17 cellular contexts compared by ENCODE assay signal in genomic region chr4:71240094-71240493, GRCh38.
DNase-seq lines count a peak whose midpoint lies in the region; ATAC-seq, FAIRE-seq and TF ChIP-seq lines count a peak whose summit lies in the region.
"Had no signal": no experiment of that assay in that cellular context is flagged by ENCODE, and none has a peak within 500 bp of the region (broad histone marks: within the 10 kb centered on the region; RNA-seq: fewer than 3 reads in every experiment).

No MANE protein-coding gene starts in this region.

- no peaks in the 10 kb centered on the region for H3K27me3 ChIP-seq in body of pancreas
- no peaks in the 10 kb centered on the region for H3K27me3 ChIP-seq in left lung
- H3K27me3 ChIP-seq in small intestine (ENCODE audit: control insufficient read depth in 2 of 2, insufficient read depth in 2 of 2, low read length in 2 of 2) = no peaks in the 10 kb centered on the region
- H3K27me3 ChIP-seq in transverse colon = no peaks in the 10 kb centered on the region

- TF ChIP-seq CTCF in body of pancreas (IDR thresholded peaks at IDR 0.05) (no peak), left lung (IDR thresholded peaks at IDR 0.05) (no peak), transverse colon (IDR thresholded peaks at IDR 0.05) (no peak)

- 80 to 85% methylated on average over 1 of the region's 1 CpG for WGBS in body of pancreas, 2 donors
- 73 to 89% (median 75%) methylated on average over 1 of the region's 1 CpG for WGBS in small intestine, 3 donors
- WGBS in transverse colon (ENCODE audit: low coverage in 1 of 2), 2 donors = 86 to 94% methylated on average over 1 of the region's 1 CpG

- in situ Hi-C loops in ACHN (cut with HindIII; ENCODE audit: low pct_ligation_motif_present, low pct_unique_long_range_greater_than_20kb, low sequenced_read_pairs) = no loop called here
- in situ Hi-C loops in transverse colon (cut with MboI; ENCODE audit: low pct_ligation_motif_present in 1 of 4, low pct_unique_long_range_greater_than_20kb in 1 of 4, low sequenced_read_pairs in 3 of 4) = loop anchor here in 3 of 4 donors (25.0 kb wide), 1 partner anchor 472 kb away; no protein-coding TSS in a partner anchor

- H3K4me1 ChIP-seq in body of pancreas (peaks cover 26% of the 10 kb centered on the region), left lung (peaks cover 0 to 8% of the 10 kb centered on the region in 2 donors), small intestine (ENCODE audit: control insufficient read depth in 2 of 2, insufficient read depth in 1 of 2, low read depth in 1 of 2, low read length in 1 of 2) (peaks cover 2 to 6% of the 10 kb centered on the region in 2 donors), transverse colon (peaks cover 0 to 19% (median 0%) of the 10 kb centered on the region in 4 donors)

- H3K36me3 ChIP-seq in body of pancreas (replicated peaks in 1 of 2; ENCODE audit: insufficient read depth in 1 of 2, low read depth in 2 of 2) = no peaks in the 10 kb centered on the region
- H3K36me3 ChIP-seq in left lung = no peaks in the 10 kb centered on the region
- H3K36me3 ChIP-seq in small intestine (ENCODE audit: control insufficient read depth in 2 of 2, insufficient read depth in 2 of 2, low read length in 2 of 2) = peaks cover 2% of the 10 kb centered on the region in 2 donors
- H3K36me3 ChIP-seq in transverse colon = no peaks in the 10 kb centered on the region

- TF ChIP-seq POLR2A in body of pancreas (IDR thresholded peaks at IDR 0.05) = no peak
- TF ChIP-seq POLR2A in transverse colon (IDR thresholded peaks at IDR 0.05) = no peak

- H3K9me3 ChIP-seq in body of pancreas = no peaks in the 10 kb centered on the region
- no peaks in the 10 kb centered on the region for H3K9me3 ChIP-seq in left lung
- no peaks in the 10 kb centered on the region for H3K9me3 ChIP-seq in small intestine (ENCODE audit: control insufficient read depth, low read depth)
- H3K9me3 ChIP-seq in transverse colon = no peaks in the 10 kb centered on the region

- TF ChIP-seq EP300 in transverse colon (IDR thresholded peaks at IDR 0.05; ENCODE audit: low read depth) = no peak

- H3K27ac ChIP-seq in body of pancreas = peak overlapping the region in 3 of 4 donors; percentile 11 to 48 (median 29)
- no peak overlapping the region for H3K27ac ChIP-seq in left lung
- H3K27ac ChIP-seq in small intestine (ENCODE audit: low read depth in 1 of 2, low read length in 1 of 2) = no peak overlapping the region
- no peak overlapping the region for H3K27ac ChIP-seq in transverse colon
- H3K27ac ChIP-seq: HL-60, KMS-11 had no signal

- DNase-seq in HuH-7 (ENCODE audit: low spot score) (peak; percentile 6), body of pancreas (peak in 3 of 4 donors; percentile 39 to 62 (median 40)), left lung (no peak), small intestine (peak; percentile 74), ACHN (no peak), transverse colon (no peak), SK-N-DZ (ENCODE audit: low spot score) (no peak)
- DNase-seq: Calu3, DMS 273 treated with DMSO at 0.1 percent for 48 hours, DMS79, GOT3, H9 had no signal

- FAIRE-seq in small intestine (lab: Jason Lieb, UNC) = no peak
- FAIRE-seq: A204.1, GM12878 had no signal

- intact Hi-C loops in body of pancreas (cut with DNase I) (no loop called here), left lung (cut with DNase I) (no loop called here), transverse colon (cut with DNase I; ENCODE audit: low total_unique reads) (no loop called here)

- ATAC-seq in body of pancreas = peak; percentile 49
- peak; percentile 43 for ATAC-seq in left lung
- no peak for ATAC-seq in GM21576 (IDR thresholded peaks at IDR 0.05; ENCODE audit: unreplicated experiment)
- ATAC-seq: GM12878 had no signal

- H3K4me3 ChIP-seq in body of pancreas (no peak overlapping the region), left lung (no peak overlapping the region), small intestine (ENCODE audit: low read depth in 1 of 2, low read length in 2 of 2) (no peak overlapping the region), transverse colon (no peak overlapping the region)
- H3K4me3 ChIP-seq: GM12878 had no signal

Comparison
In these comparisons a context has a peak if more than half of its experiments do, and no peak if none do; other contexts are left out.
1. DNase-seq: peak in HuH-7 (single experiment), body of pancreas (3 of 4) and small intestine (single experiment); none in left lung (0 of 2), ACHN (single experiment), transverse colon (single experiment) and SK-N-DZ (single experiment).
2. H3K27ac ChIP-seq: peak in body of pancreas (3 of 4); none in left lung (0 of 2), small intestine (0 of 2) and transverse colon (0 of 4).